In genomic region chr12:108008163-108008562, GRCh38 we compare ENCODE assay signal across 25 cellular contexts.
A peak's percentile ranks its signal among the peaks of the same experiment; 100 is the strongest.
DNase-seq lines count a peak whose midpoint lies in the region; ATAC-seq, FAIRE-seq and TF ChIP-seq lines count a peak whose summit lies in the region.
"Had no signal": no experiment of that assay in that cellular context is flagged by ENCODE, and none has a peak within 500 bp of the region (broad histone marks: within the 10 kb centered on the region; RNA-seq: fewer than 3 reads in every experiment).

No MANE protein-coding gene starts in this region.

- intact Hi-C loops in activated CD8-positive, alpha-beta T cell treated with anti-CD3 and anti-CD28 coated beads for 36 hours (cut with micrococcal nuclease): no loop called here
- intact Hi-C loops in GM12878 (cut with micrococcal nuclease; ENCODE audit: unreplicated experiment): no loop called here

- no peak overlapping the region for H3K27ac Mint-ChIP-seq in activated CD8-positive, alpha-beta T cell treated with anti-CD3 and anti-CD28 coated beads for 36 hours
- H3K27ac Mint-ChIP-seq in activated CD8-positive, alpha-beta T cell treated with anti-CD3 and anti-CD28 coated beads, Interleukin-2, amount 10 ng/mL, durations not matched to agents 7 days and 5 days: no peak overlapping the region
- H3K27ac Mint-ChIP-seq in stimulated activated memory B cell treated with anti-CD40 and anti-IgM and Interleukin-4, amounts not matched to agents 10 μg/mL and 1 μg/mL and 100 μg/mL, for 72 hours: no peak overlapping the region
- H3K27ac Mint-ChIP-seq: B cell; CD4-positive, CD25-positive, alpha-beta regulatory T cell; CD8-positive, alpha-beta T cell; GM23338; H9 had no signal

- H2AFZ ChIP-seq in GM12878 (ENCODE audit: control insufficient read depth, low read depth, low read length): no peak overlapping the region
- H2AFZ ChIP-seq: GM23338 had no signal

- TF ChIP-seq POLR2A in GM12878 (IDR thresholded peaks at IDR 0.05; ENCODE audit: low read depth, low read length): no peak

- SMC1A ChIA-PET in GM12878 (lab: Charles Lee; ENCODE audit: uncharacterized antibody, unreplicated experiment): no interaction called here

- peaks cover 4% of the 10 kb centered on the region for H3K4me1 Mint-ChIP-seq in activated CD8-positive, alpha-beta T cell treated with anti-CD3 and anti-CD28 coated beads for 36 hours (ENCODE audit: low read depth)
- H3K4me1 Mint-ChIP-seq in activated CD8-positive, alpha-beta T cell treated with anti-CD3 and anti-CD28 coated beads, Interleukin-2, amount 10 ng/mL, durations not matched to agents 7 days and 5 days (ENCODE audit: low read depth): no peaks in the 10 kb centered on the region
- H3K4me1 Mint-ChIP-seq in stimulated activated memory B cell treated with anti-CD40 and anti-IgM and Interleukin-4, amounts not matched to agents 10 μg/mL and 1 μg/mL and 100 μg/mL, for 72 hours: no peaks in the 10 kb centered on the region
- H3K4me1 Mint-ChIP-seq: B cell; CD4-positive, CD25-positive, alpha-beta regulatory T cell; GM23338 had no signal

- no peaks in the 10 kb centered on the region for H3K9me3 ChIP-seq in GM12878 (replicated peaks; ENCODE audit: control insufficient read depth, insufficient read depth, low read length)
- H3K9me3 ChIP-seq: BLaER1 had no signal

- no peaks in the 10 kb centered on the region for H3K27me3 ChIP-seq in GM12878 (replicated peaks in 1 of 2; ENCODE audit: control insufficient read depth in 2 of 2, insufficient read depth in 2 of 2, low read length in 1 of 2)
- H3K27me3 ChIP-seq: BLaER1 had no signal

- BruUV-seq in GM12878 (replicated peaks; lab: Mats Ljungman, UMichigan): no TSS peak

- WGBS in GM12878 (ENCODE audit: insufficient coverage, insufficient replicate concordance, low lambda C conversion rate, missing lambda C conversion rate): 50% methylated on average over 1 of the region's 1 CpG

- POLR2A ChIA-PET in activated CD8-positive, alpha-beta T cell treated with anti-CD3 and anti-CD28 coated beads for 36 hours (lab: Charles Lee): no interaction called here
- POLR2A ChIA-PET in activated CD8-positive, alpha-beta T cell treated with anti-CD3 and anti-CD28 coated beads, Interleukin-2, amount 10 ng/mL, durations not matched to agents 7 days and 5 days (lab: Charles Lee): no interaction called here
- POLR2A ChIA-PET in GM12878 (lab: Charles Lee): no interaction called here

- H3K9me3 Mint-ChIP-seq in activated CD8-positive, alpha-beta T cell treated with anti-CD3 and anti-CD28 coated beads for 36 hours: no peaks in the 10 kb centered on the region
- H3K9me3 Mint-ChIP-seq in activated CD8-positive, alpha-beta T cell treated with anti-CD3 and anti-CD28 coated beads, Interleukin-2, amount 10 ng/mL, durations not matched to agents 7 days and 5 days (ENCODE audit: insufficient read depth): no peaks in the 10 kb centered on the region
- H3K9me3 Mint-ChIP-seq in stimulated activated memory B cell treated with anti-CD40 and anti-IgM and Interleukin-4, amounts not matched to agents 10 μg/mL and 1 μg/mL and 100 μg/mL, for 72 hours: no peaks in the 10 kb centered on the region
- H3K9me3 Mint-ChIP-seq: CD8-positive, alpha-beta T cell; GM23338; H9 had no signal

- peak; percentile 55 for ATAC-seq in activated CD8-positive, alpha-beta T cell treated with anti-CD3 and anti-CD28 coated beads for 36 hours
- ATAC-seq in activated CD8-positive, alpha-beta T cell treated with anti-CD3 and anti-CD28 coated beads, Interleukin-2, amount 10 ng/mL, durations not matched to agents 7 days and 5 days: no peak
- ATAC-seq in HG03354 (IDR thresholded peaks at IDR 0.05; ENCODE audit: poor library complexity, severe bottlenecking, unreplicated experiment) (peak; percentile 72), GM12878 (peak; percentile 39), HG02610 (IDR thresholded peaks at IDR 0.05; ENCODE audit: unreplicated experiment) (no peak)
- peak; percentile 66 for ATAC-seq in stimulated activated naive CD8-positive, alpha-beta T cell treated with anti-CD3 and anti-CD28 coated beads, Interleukin-15, Interleukin-2, amounts not matched to agents 100 U/mL and 50 U/mL, for 24 hours
- ATAC-seq in stimulated activated memory B cell treated with anti-CD40 and anti-IgM and Interleukin-4, amounts not matched to agents 10 μg/mL and 1 μg/mL and 100 μg/mL, for 72 hours: no peak
- ATAC-seq: CD8-positive, alpha-beta T cell; GM23338; HCT116 had no signal

- no peak overlapping the region for H3K9ac ChIP-seq in GM12878 (ENCODE audit: control insufficient read depth, insufficient read depth, low read length)
- H3K9ac ChIP-seq: BLaER1 had no signal

- no peaks in the 10 kb centered on the region for H3K79me2 ChIP-seq in GM12878 (ENCODE audit: control insufficient read depth, insufficient read depth, low read length)

- no peaks in the 10 kb centered on the region for H3K4me1 ChIP-seq in GM12878 (ENCODE audit: control insufficient read depth, insufficient read depth, low read length)
- H3K4me1 ChIP-seq: BLaER1 had no signal

- DNase-seq in activated CD8-positive, alpha-beta T cell treated with anti-CD3 and anti-CD28 coated beads for 36 hours: no peak
- no peak for DNase-seq in activated CD8-positive, alpha-beta T cell treated with anti-CD3 and anti-CD28 coated beads, Interleukin-2, amount 10 ng/mL, durations not matched to agents 7 days and 5 days
- DNase-seq in GM12878 (ENCODE audit: low read depth, low spot score) (no peak), inferior parietal cortex (ENCODE audit: extremely low spot score) (no peak)
- DNase-seq in stimulated activated naive CD8-positive, alpha-beta T cell treated with anti-CD3 and anti-CD28 coated beads, Interleukin-15, Interleukin-2, amounts not matched to agents 100 U/mL and 50 U/mL, for 24 hours: no peak
- DNase-seq: CD4-positive, CD25-positive, alpha-beta regulatory T cell; CD8-positive, alpha-beta T cell; DMS 273 treated with DMSO at 0.1 percent for 48 hours; DMS79; EL; GDM1; H9 had no signal

- H3K36me3 Mint-ChIP-seq in activated CD8-positive, alpha-beta T cell treated with anti-CD3 and anti-CD28 coated beads for 36 hours (ENCODE audit: low read depth): no peaks in the 10 kb centered on the region
- H3K36me3 Mint-ChIP-seq in activated CD8-positive, alpha-beta T cell treated with anti-CD3 and anti-CD28 coated beads, Interleukin-2, amount 10 ng/mL, durations not matched to agents 7 days and 5 days (ENCODE audit: low read depth): no peaks in the 10 kb centered on the region
- no peaks in the 10 kb centered on the region for H3K36me3 Mint-ChIP-seq in stimulated activated memory B cell treated with anti-CD40 and anti-IgM and Interleukin-4, amounts not matched to agents 10 μg/mL and 1 μg/mL and 100 μg/mL, for 72 hours
- H3K36me3 Mint-ChIP-seq: CD4-positive, CD25-positive, alpha-beta regulatory T cell; CD8-positive, alpha-beta T cell had no signal

- CTCF ChIA-PET in activated CD8-positive, alpha-beta T cell treated with anti-CD3 and anti-CD28 coated beads for 36 hours (lab: Charles Lee): no interaction called here
- CTCF ChIA-PET in activated CD8-positive, alpha-beta T cell treated with anti-CD3 and anti-CD28 coated beads, Interleukin-2, amount 10 ng/mL, durations not matched to agents 7 days and 5 days (lab: Charles Lee): no interaction called here
- CTCF ChIA-PET in GM12878 (lab: Yijun Ruan, JAX): no interaction called here

- no peak overlapping the region for H3K4me3 ChIP-seq in GM12878
- H3K4me3 ChIP-seq: BLaER1, GM23338 had no signal

- no peak overlapping the region for H3K4me2 ChIP-seq in GM12878 (ENCODE audit: control insufficient read depth, insufficient read depth)
- H3K4me2 ChIP-seq: BLaER1, GM23338 had no signal

- H3K27me3 Mint-ChIP-seq in activated CD8-positive, alpha-beta T cell treated with anti-CD3 and anti-CD28 coated beads for 36 hours: peaks cover 11% of the 10 kb centered on the region
- H3K27me3 Mint-ChIP-seq in activated CD8-positive, alpha-beta T cell treated with anti-CD3 and anti-CD28 coated beads, Interleukin-2, amount 10 ng/mL, durations not matched to agents 7 days and 5 days (ENCODE audit: low read depth): peaks cover 6% of the 10 kb centered on the region
- peaks cover 50% of the 10 kb centered on the region for H3K27me3 Mint-ChIP-seq in stimulated activated memory B cell treated with anti-CD40 and anti-IgM and Interleukin-4, amounts not matched to agents 10 μg/mL and 1 μg/mL and 100 μg/mL, for 72 hours

- FAIRE-seq in GM12878 (lab: Jason Lieb, UNC): peak; percentile 13
- FAIRE-seq: A204.1, D721Med, GM12892, GM19239 had no signal

- H3K4me3 Mint-ChIP-seq in activated CD8-positive, alpha-beta T cell treated with anti-CD3 and anti-CD28 coated beads for 36 hours: no peak overlapping the region
- no peak overlapping the region for H3K4me3 Mint-ChIP-seq in activated CD8-positive, alpha-beta T cell treated with anti-CD3 and anti-CD28 coated beads, Interleukin-2, amount 10 ng/mL, durations not matched to agents 7 days and 5 days
- no peak overlapping the region for H3K4me3 Mint-ChIP-seq in stimulated activated memory B cell treated with anti-CD40 and anti-IgM and Interleukin-4, amounts not matched to agents 10 μg/mL and 1 μg/mL and 100 μg/mL, for 72 hours
- H3K4me3 Mint-ChIP-seq: B cell; CD4-positive, CD25-positive, alpha-beta regulatory T cell; CD8-positive, alpha-beta T cell; GM23338; H9 had no signal

- RAD21 ChIA-PET in GM12878 (lab: Charles Lee; ENCODE audit: unreplicated experiment): no interaction called here

- H3K27ac ChIP-seq in GM12878 (ENCODE audit: control insufficient read depth, insufficient read depth): no peak overlapping the region
- H3K27ac ChIP-seq: 22Rv1, BLaER1, C4-2B had no signal

- TF ChIP-seq CTCF in activated CD8-positive, alpha-beta T cell treated with anti-CD3 and anti-CD28 coated beads for 36 hours (IDR thresholded peaks at IDR 0.05): no peak
- TF ChIP-seq CTCF in GM12878 (IDR thresholded peaks at IDR 0.05 in 2 of 3, conservative IDR thresholded peaks at IDR 0.05 in 1 of 3; ENCODE audit: control insufficient read depth in 2 of 3, extremely low read depth in 1 of 3, insufficient read depth in 1 of 3, low read depth in 3 of 3, low read length in 3 of 3): no peak

- no peaks in the 10 kb centered on the region for H3K36me3 ChIP-seq in GM12878 (ENCODE audit: control insufficient read depth in 2 of 2, insufficient read depth in 2 of 2, low read length in 1 of 2)
- H3K36me3 ChIP-seq: BLaER1 had no signal

- in situ Hi-C loops in GM12878 (cut with MboI): no loop called here

- no peak for TF ChIP-seq RAD21 in GM12878 (IDR thresholded peaks at IDR 0.05; ENCODE audit: insufficient read depth, low read depth, low read length)

- no peaks in the 10 kb centered on the region for H4K20me1 ChIP-seq in GM12878 (ENCODE audit: control insufficient read depth, insufficient read depth)

- TF ChIP-seq EP300 in GM12878 (IDR thresholded peaks at IDR 0.05; ENCODE audit: borderline replicate concordance in 1 of 2, control insufficient read depth in 1 of 2, low read depth in 2 of 2, low read length in 2 of 2): no peak

TF ChIP-seq in GM12878, 131 proteins besides CTCF, POLR2A, EP300 and RAD21 (continues in another document):
- no peak for TF ChIP-seq USF1 (IDR thresholded peaks at IDR 0.05; ENCODE audit: borderline replicate concordance, extremely low read length, insufficient read depth, low read depth, low read length)

Comparison
In these comparisons a context has a peak if more than half of its experiments do, and no peak if none do; other contexts are left out.
1. ATAC-seq: peak in activated CD8-positive, alpha-beta T cell treated with anti-CD3 and anti-CD28 coated beads for 36 hours (single experiment), HG03354 (single experiment), GM12878 (single experiment) and stimulated activated naive CD8-positive, alpha-beta T cell treated with anti-CD3 and anti-CD28 coated beads, Interleukin-15, Interleukin-2, amounts not matched to agents 100 U/mL and 50 U/mL, for 24 hours (single experiment); none in activated CD8-positive, alpha-beta T cell treated with anti-CD3 and anti-CD28 coated beads, Interleukin-2, amount 10 ng/mL, durations not matched to agents 7 days and 5 days (single experiment), stimulated activated memory B cell treated with anti-CD40 and anti-IgM and Interleukin-4, amounts not matched to agents 10 μg/mL and 1 μg/mL and 100 μg/mL, for 72 hours (single experiment) and HG02610 (single experiment).